8 cellular contexts compared by ENCODE assay signal in genomic region chr9:16030513-16031185, GRCh38.
DNase-seq lines count a peak whose midpoint lies in the region; ATAC-seq and TF ChIP-seq lines count a peak whose summit lies in the region.

No MANE protein-coding gene starts in this region.

- H3K27me3 ChIP-seq in kidney epithelial cell (ENCODE audit: control insufficient read depth, insufficient read depth, low read length), result no peaks in the 10 kb centered on the region

- no peaks in the 10 kb centered on the region for H3K36me3 ChIP-seq in kidney epithelial cell (ENCODE audit: control insufficient read depth, insufficient read depth, low read length)

- no peak for TF ChIP-seq CTCF in kidney epithelial cell (IDR thresholded peaks at IDR 0.05; ENCODE audit: insufficient read depth, low read length, poor library complexity, severe bottlenecking)

- ATAC-seq in GM18519 (IDR thresholded peaks at IDR 0.05; ENCODE audit: low FRiP score, unreplicated experiment) (peak; percentile 97), HG03025 (IDR thresholded peaks at IDR 0.05; ENCODE audit: low FRiP score, unreplicated experiment) (peak; percentile 62), SK-N-SH treated with all-trans-retinoic acid at 6 μM for 48 hours (peak; percentile 54; the same call in 2 of the 3 replicates), GM18520 (IDR thresholded peaks at IDR 0.05; ENCODE audit: unreplicated experiment) (no peak)

- no peak overlapping the region for H3K4me3 ChIP-seq in kidney epithelial cell (ENCODE audit: low read depth, low read length)

- DNase-seq in 8988T (peak; percentile 20), kidney epithelial cell (ENCODE audit: low read depth) (peak; percentile 93), NCI-H1694 treated with DMSO at 0.1 percent for 48 hours (lab: John Stamatoyannopoulos, UW) (no peak), cerebellar nuclear complex (lab: John Stamatoyannopoulos, UW) (no peak)

TF ChIP-seq in SK-N-SH treated with all-trans-retinoic acid at 6 μM for 48 hours, 23 proteins besides CTCF, POLR2A, EP300 and RAD21:
- no peak for TF ChIP-seq ARNTL (CRISPR knock-in tag; IDR thresholded peaks at IDR 0.05; ENCODE audit: borderline replicate concordance, low read depth)
- no peak for TF ChIP-seq POU6F1 (CRISPR knock-in tag; IDR thresholded peaks at IDR 0.05; ENCODE audit: borderline replicate concordance, low read depth)
- no peak for TF ChIP-seq RARB (CRISPR knock-in tag; IDR thresholded peaks at IDR 0.05)
- no peak for TF ChIP-seq OSR1 (CRISPR knock-in tag; IDR thresholded peaks at IDR 0.05)
- TF ChIP-seq CSRNP3 (CRISPR knock-in tag; IDR thresholded peaks at IDR 0.05), result no peak
- no peak for TF ChIP-seq SNAI2 (CRISPR knock-in tag; IDR thresholded peaks at IDR 0.05)
- no peak for TF ChIP-seq CSDC2 (CRISPR knock-in tag; IDR thresholded peaks at IDR 0.05)
- TF ChIP-seq GLIS3 (CRISPR knock-in tag; IDR thresholded peaks at IDR 0.05), result no peak
- no peak for TF ChIP-seq ISL1 (CRISPR knock-in tag; IDR thresholded peaks at IDR 0.05)
- TF ChIP-seq BACH2 (CRISPR knock-in tag; IDR thresholded peaks at IDR 0.05; ENCODE audit: borderline replicate concordance), result no peak
- no peak for TF ChIP-seq ZNF8 (CRISPR knock-in tag; IDR thresholded peaks at IDR 0.05)
- TF ChIP-seq ZFP30 (CRISPR knock-in tag; IDR thresholded peaks at IDR 0.05), result no peak

Comparison
In these comparisons a context has a peak if more than half of its experiments do, and no peak if none do; other contexts are left out.
1. DNase-seq: peak in 8988T (single experiment) and kidney epithelial cell (single experiment); none in NCI-H1694 treated with DMSO at 0.1 percent for 48 hours (single experiment) and cerebellar nuclear complex (0 of 2).